ENCODE assay signal across 8 cellular contexts in genomic region chr6:30327232-30327746, GRCh38. TPM values are rescaled to one million over a fixed set of nuclear protein-coding genes. Genes with fewer than 3 reads are reported as not detected.
DNase-seq lines count a peak whose midpoint lies in the region; ATAC-seq, FAIRE-seq and TF ChIP-seq lines count a peak whose summit lies in the region.

No MANE protein-coding gene starts in this region.

- no peaks in the 10 kb centered on the region for H3K9me3 Mint-ChIP-seq in activated T-cell treated with anti-CD3 and anti-CD28 coated beads, Interleukin-2, amount 50 U/mL, for 24 hours
- H3K9me3 Mint-ChIP-seq in activated naive CD8-positive, alpha-beta T cell treated with anti-CD3 and anti-CD28 coated beads, Interleukin-2, amount 10 ng/mL, durations not matched to agents 7 days and 5 days: no peaks in the 10 kb centered on the region

- no peak for TF ChIP-seq POLR2A in testis (IDR thresholded peaks at IDR 0.05)

- no peak for TF ChIP-seq CTCF in kidney (IDR thresholded peaks at IDR 0.05; ENCODE audit: borderline replicate concordance, extremely low read depth, insufficient read depth)
- TF ChIP-seq CTCF in testis (IDR thresholded peaks at IDR 0.05): no peak

- H3K4me1 ChIP-seq in kidney (ENCODE audit: control insufficient read depth in 1 of 2, insufficient read depth in 1 of 2, low read depth in 1 of 2, low read length in 2 of 2): peaks cover 0 to 20% of the 10 kb centered on the region in 2 donors
- H3K4me1 ChIP-seq in testis: peaks cover 18% of the 10 kb centered on the region

- peak overlapping the region; percentile 95 for H3K27ac Mint-ChIP-seq in activated T-cell treated with anti-CD3 and anti-CD28 coated beads, Interleukin-2, amount 50 U/mL, for 24 hours
- peak overlapping the region; percentile 98 for H3K27ac Mint-ChIP-seq in activated naive CD8-positive, alpha-beta T cell treated with anti-CD3 and anti-CD28 coated beads, Interleukin-2, amount 10 ng/mL, durations not matched to agents 7 days and 5 days

- intact Hi-C loops in kidney (cut with DNase I) (no loop called here), testis (cut with DNase I; ENCODE audit: low total_unique reads) (no loop called here)

- H3K4me1 Mint-ChIP-seq in activated T-cell treated with anti-CD3 and anti-CD28 coated beads, Interleukin-2, amount 50 U/mL, for 24 hours (ENCODE audit: low read depth): peaks cover 55% of the 10 kb centered on the region
- H3K4me1 Mint-ChIP-seq in activated naive CD8-positive, alpha-beta T cell treated with anti-CD3 and anti-CD28 coated beads, Interleukin-2, amount 10 ng/mL, durations not matched to agents 7 days and 5 days: peaks cover 45% of the 10 kb centered on the region

- no peaks in the 10 kb centered on the region for H3K27me3 ChIP-seq in testis

- H3K9me3 ChIP-seq in kidney (ENCODE audit: control insufficient read depth in 1 of 2, low read length in 2 of 2): no peaks in the 10 kb centered on the region
- no peaks in the 10 kb centered on the region for H3K9me3 ChIP-seq in testis

- no peak for FAIRE-seq in kidney (lab: Jason Lieb, UNC)

- H3K36me3 Mint-ChIP-seq in activated T-cell treated with anti-CD3 and anti-CD28 coated beads, Interleukin-2, amount 50 U/mL, for 24 hours (ENCODE audit: low read depth): peaks cover 86% of the 10 kb centered on the region
- peaks cover 16% of the 10 kb centered on the region for H3K36me3 Mint-ChIP-seq in activated naive CD8-positive, alpha-beta T cell treated with anti-CD3 and anti-CD28 coated beads, Interleukin-2, amount 10 ng/mL, durations not matched to agents 7 days and 5 days

- 2 to 3% methylated on average over 17 of the region's 17 CpGs for WGBS in testis, 2 donors

- H3K36me3 ChIP-seq in kidney (ENCODE audit: control insufficient read depth in 1 of 2, insufficient read depth in 2 of 2, low read length in 2 of 2) (peaks cover 9 to 11% of the 10 kb centered on the region in 2 donors), testis (ENCODE audit: low read depth, missing control alignments) (no peaks in the 10 kb centered on the region)

- H3K27ac ChIP-seq in kidney (ENCODE audit: low read depth in 2 of 2, low read length in 2 of 2): peak overlapping the region; percentile 84 to 94
- H3K27ac ChIP-seq in testis: peak overlapping the region; percentile 95 to 97

- POLR2A ChIA-PET in activated naive CD8-positive, alpha-beta T cell treated with anti-CD3 and anti-CD28 coated beads, Interleukin-2, amount 10 ng/mL, durations not matched to agents 7 days and 5 days (lab: Charles Lee): interaction anchor here (0.8 to 2.7 kb wide), 8 partner anchors 10 to 1404 kb away, joined by 3 to 33 read pairs (median 4); partner anchors contain the start of genes RPP21, TRIM26 and TRIM27

- H3K9ac ChIP-seq in kidney (ENCODE audit: low read length in 2 of 2): peak overlapping the region; percentile 26 to 87

- DNase-seq in activated T-cell treated with anti-CD3 and anti-CD28 coated beads, Interleukin-2, amount 50 U/mL, for 24 hours: no peak
- no peak for DNase-seq in activated T-cell treated with anti-CD3 and anti-CD28 coated beads, Interleukin-2, amount 50 U/mL, for 1 hour
- DNase-seq in activated naive CD8-positive, alpha-beta T cell treated with anti-CD3 and anti-CD28 coated beads, Interleukin-2, amount 10 ng/mL, durations not matched to agents 7 days and 5 days: no peak
- DNase-seq in kidney (no peak), testis (no peak), NK-92 (lab: John Stamatoyannopoulos, UW; ENCODE audit: unreplicated experiment) (no peak)
- DNase-seq in stimulated activated CD4-positive, alpha-beta T cell treated with anti-CD3 and anti-CD28 coated beads, Interleukin-4, amount 100 ng/mL, for 4 hours: no peak

- H3K4me3 ChIP-seq in kidney (ENCODE audit: low read length in 2 of 2) (peak overlapping the region; percentile 90 to 92), testis (peak overlapping the region; percentile 90 to 96)

- H3K27me3 Mint-ChIP-seq in activated T-cell treated with anti-CD3 and anti-CD28 coated beads, Interleukin-2, amount 50 U/mL, for 24 hours: no peaks in the 10 kb centered on the region
- no peaks in the 10 kb centered on the region for H3K27me3 Mint-ChIP-seq in activated naive CD8-positive, alpha-beta T cell treated with anti-CD3 and anti-CD28 coated beads, Interleukin-2, amount 10 ng/mL, durations not matched to agents 7 days and 5 days

- no peak for ATAC-seq in activated naive CD8-positive, alpha-beta T cell treated with anti-CD3 and anti-CD28 coated beads, Interleukin-2, amount 10 ng/mL, durations not matched to agents 7 days and 5 days (ENCODE audit: low read depth)
- ATAC-seq in GM19463 (IDR thresholded peaks at IDR 0.05; ENCODE audit: unreplicated experiment): no peak

- H3K4me3 Mint-ChIP-seq in activated T-cell treated with anti-CD3 and anti-CD28 coated beads, Interleukin-2, amount 50 U/mL, for 24 hours: peak overlapping the region; percentile 89
- peak overlapping the region; percentile 89 for H3K4me3 Mint-ChIP-seq in activated naive CD8-positive, alpha-beta T cell treated with anti-CD3 and anti-CD28 coated beads, Interleukin-2, amount 10 ng/mL, durations not matched to agents 7 days and 5 days

RNA-seq across cellular contexts. Expression of gene TRIM39, which starts 0.6 kb away (rescaled TPM):
- total RNA-seq in activated naive CD8-positive, alpha-beta T cell treated with anti-CD3 and anti-CD28 coated beads, Interleukin-2, amount 10 ng/mL, durations not matched to agents 7 days and 5 days: 10 to 100 TPM; 24.1 to 24.2 TPM
- 17.7 TPM for total RNA-seq in kidney
- polyA plus RNA-seq in kidney (ENCODE audit: insufficient read depth, low read depth, low replicate concordance): 8.6 TPM
- total RNA-seq in testis: 10 to 100 TPM; 30.6 to 33.6 TPM
- polyA plus RNA-seq in testis (ENCODE audit: insufficient read depth, low read depth, low replicate concordance): 58.1 TPM

RNA-seq across cellular contexts. Expression of gene RPP21, which starts 17.7 kb away (rescaled TPM):
- total RNA-seq in activated naive CD8-positive, alpha-beta T cell treated with anti-CD3 and anti-CD28 coated beads, Interleukin-2, amount 10 ng/mL, durations not matched to agents 7 days and 5 days: 10 to 100 TPM; 43.0 to 49.3 TPM
- 34.5 TPM for total RNA-seq in kidney
- 73.9 TPM for polyA plus RNA-seq in kidney (ENCODE audit: insufficient read depth, low read depth, low replicate concordance)
- 100 to 1,000 TPM in 1 of 2 donors, 10 to 100 TPM in 1; 94.3 to 101 TPM for total RNA-seq in testis
- 49.8 TPM for polyA plus RNA-seq in testis (ENCODE audit: insufficient read depth, low read depth, low replicate concordance)
